ENCODE assay signal across 30 cellular contexts in the genomic region with DNA sequence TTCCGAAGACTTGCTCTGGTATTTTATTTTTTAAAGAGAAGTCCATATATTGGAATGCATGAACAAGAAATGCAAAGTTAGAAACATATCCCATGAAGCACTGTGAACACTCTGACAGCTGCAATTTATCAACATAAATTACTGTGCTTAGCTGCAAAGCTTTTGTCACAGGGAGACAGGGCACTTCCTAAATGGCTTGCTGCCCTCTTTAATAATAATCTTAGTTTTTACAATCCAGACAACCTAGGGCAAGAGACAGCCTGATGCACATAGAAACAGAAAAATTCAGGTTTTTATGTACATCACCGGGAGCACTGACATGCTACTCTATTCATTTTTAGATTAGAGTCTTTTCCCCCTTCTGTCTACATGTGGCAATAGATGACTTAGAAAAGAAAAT.
"Had no signal": no experiment of that assay in that cellular context is flagged by ENCODE, and none has a peak within 500 bp of the region (broad histone marks: within the 10 kb centered on the region; RNA-seq: fewer than 3 reads in every experiment).

No MANE protein-coding gene starts in this region.

- ATAC-seq: left lung; lower lobe of right lung; naive thymus-derived CD8-positive, alpha-beta T cell; psoas muscle; right lobe of liver; stimulated activated memory B cell treated with anti-CD40 and anti-IgM and Interleukin-4, amounts not matched to agents 10 μg/mL and 1 μg/mL and 100 μg/mL, for 72 hours; stimulated activated naive CD8-positive, alpha-beta T cell treated with anti-CD3 and anti-CD28 coated beads, Interleukin-15, Interleukin-2, amounts not matched to agents 100 U/mL and 50 U/mL, for 24 hours; upper lobe of right lung had no signal

- H3K27me3 Mint-ChIP-seq: naive thymus-derived CD8-positive, alpha-beta T cell; stimulated activated memory B cell treated with anti-CD40 and anti-IgM and Interleukin-4, amounts not matched to agents 10 μg/mL and 1 μg/mL and 100 μg/mL, for 72 hours had no signal

- DNase-seq: hippocampal formation; kidney glomerular epithelial cell; left cardiac atrium; left lung; lower lobe of right lung; mammary epithelial cell; mesenchymal stem cell; naive thymus-derived CD8-positive, alpha-beta T cell; occipital lobe; psoas muscle; right lobe of liver; stimulated activated CD4-positive, alpha-beta T cell treated with anti-CD3 and anti-CD28 coated beads, Interleukin-1b, Interleukin-23, amount 100 ng/mL, for 48 hours; stimulated activated CD4-positive, alpha-beta T cell treated with anti-CD3 and anti-CD28 coated beads, Interleukin-2, amount 100 ng/mL, for 48 hours; stimulated activated CD4-positive, alpha-beta T cell treated with anti-CD3 and anti-CD28 coated beads, Interleukin-4, amount 100 ng/mL, for 4 hours; stimulated activated CD8-positive, alpha-beta memory T cell treated with anti-CD3 and anti-CD28 coated beads, Interleukin-4, amount 100 ng/mL, for 48 hours; stimulated activated naive CD8-positive, alpha-beta T cell treated with anti-CD3 and anti-CD28 coated beads, Interleukin-15, Interleukin-2, amounts not matched to agents 100 U/mL and 50 U/mL, for 24 hours; stomach; tibial artery; trophoblast cell; upper lobe of right lung had no signal

- H3K36me3 ChIP-seq: left lung, lower lobe of right lung, neural progenitor cell, neutrophil, right atrium auricular region, right lobe of liver, stomach, thoracic aorta, tibial artery, upper lobe of right lung had no signal

- H3K4me1 Mint-ChIP-seq: neural progenitor cell; stimulated activated memory B cell treated with anti-CD40 and anti-IgM and Interleukin-4, amounts not matched to agents 10 μg/mL and 1 μg/mL and 100 μg/mL, for 72 hours had no signal

- H3K9me3 Mint-ChIP-seq: nephron; stimulated activated memory B cell treated with anti-CD40 and anti-IgM and Interleukin-4, amounts not matched to agents 10 μg/mL and 1 μg/mL and 100 μg/mL, for 72 hours had no signal

- H3K4me2 ChIP-seq: neural progenitor cell, smooth muscle cell had no signal

- H3K9me3 ChIP-seq: neutrophil, psoas muscle, right atrium auricular region, right lobe of liver, stomach, thoracic aorta, tibial artery, upper lobe of right lung had no signal

- H3K4me3 ChIP-seq: left lung, lower lobe of right lung, neural progenitor cell, psoas muscle, right atrium auricular region, right lobe of liver, smooth muscle cell, stomach, thoracic aorta, tibial artery, upper lobe of right lung had no signal

- H3K36me3 Mint-ChIP-seq: neural progenitor cell had no signal

- H3K27ac Mint-ChIP-seq: naive thymus-derived CD8-positive, alpha-beta T cell; neural progenitor cell; stimulated activated memory B cell treated with anti-CD40 and anti-IgM and Interleukin-4, amounts not matched to agents 10 μg/mL and 1 μg/mL and 100 μg/mL, for 72 hours had no signal

- H2AFZ ChIP-seq: neural progenitor cell, parathyroid adenoma had no signal

- H3K79me2 ChIP-seq: parathyroid adenoma had no signal

- H3K4me1 ChIP-seq: left lung, lower lobe of right lung, parathyroid adenoma, psoas muscle, right atrium auricular region, right lobe of liver, stomach, upper lobe of right lung had no signal

- H3K27ac ChIP-seq: left lung, lower lobe of right lung, neural progenitor cell, neutrophil, parathyroid adenoma, psoas muscle, right atrium auricular region, right lobe of liver, stomach, tibial artery, upper lobe of right lung had no signal

- H3K4me3 Mint-ChIP-seq: naive thymus-derived CD8-positive, alpha-beta T cell; nephron; neural progenitor cell; stimulated activated memory B cell treated with anti-CD40 and anti-IgM and Interleukin-4, amounts not matched to agents 10 μg/mL and 1 μg/mL and 100 μg/mL, for 72 hours had no signal

- H3K27me3 ChIP-seq: left lung, neural progenitor cell, neutrophil, right atrium auricular region, right lobe of liver, stomach, tibial artery, upper lobe of right lung had no signal

- FAIRE-seq: keratinocyte, urothelium cell line had no signal

- H3K9ac ChIP-seq: neural progenitor cell, parathyroid adenoma had no signal
